15 cellular contexts compared by ENCODE assay signal in genomic region chr5:87844449-87844848, GRCh38.
"Had no signal": no experiment of that assay in that cellular context is flagged by ENCODE, and none has a peak within 500 bp of the region (broad histone marks: within the 10 kb centered on the region; RNA-seq: fewer than 3 reads in every experiment).

No MANE protein-coding gene starts in this region.

- H3K27me3 ChIP-seq: suprapubic skin had no signal

- DNase-seq: activated CD4-positive, alpha-beta T cell treated with anti-CD3 and anti-CD28 coated beads, Interleukin-2, amount 10 ng/mL, durations not matched to agents 24 days and 14 days; activated CD4-positive, CD25-positive, alpha-beta regulatory T cell; activated CD8-positive, alpha-beta memory T cell treated with anti-CD3 and anti-CD28 coated beads, Interleukin-2, amount 50 U/mL, for 4 hours; activated CD8-positive, alpha-beta T cell treated with anti-CD3 and anti-CD28 coated beads, Interleukin-2, amount 10 ng/mL, durations not matched to agents 7 days and 5 days; activated naive CD8-positive, alpha-beta T cell treated with anti-CD3 and anti-CD28 coated beads for 36 hours; activated T-cell treated with anti-CD3 and anti-CD28 coated beads, Interleukin-2, amount 50 U/mL, for 72 hours; amygdala; effector CD8-positive, alpha-beta T cell; foreskin fibroblast; left ventricle myocardium superior; right cardiac atrium; trophoblast cell had no signal

- H3K27ac ChIP-seq: prostate gland, suprapubic skin had no signal

- H3K4me3 ChIP-seq: prostate gland, smooth muscle cell, suprapubic skin had no signal

- H3K36me3 ChIP-seq: prostate gland, suprapubic skin had no signal

- H3K9me3 ChIP-seq: prostate gland, suprapubic skin had no signal

- H3K4me1 ChIP-seq: prostate gland, suprapubic skin had no signal

- ATAC-seq: activated CD8-positive, alpha-beta T cell treated with anti-CD3 and anti-CD28 coated beads, Interleukin-2, amount 10 ng/mL, durations not matched to agents 7 days and 5 days; activated T-cell treated with anti-CD3 and anti-CD28 coated beads, Interleukin-2, amount 50 U/mL, for 72 hours; left ventricle myocardium superior; right cardiac atrium had no signal
